27 cellular contexts compared by ENCODE assay signal in genomic region chr9:83570359-83570758, GRCh38. TPM values are rescaled to one million over a fixed set of nuclear protein-coding genes. Genes with fewer than 3 reads are reported as not detected.
A peak's percentile ranks its signal among the peaks of the same experiment; 100 is the strongest.
DNase-seq lines count a peak whose midpoint lies in the region; ATAC-seq and TF ChIP-seq lines count a peak whose summit lies in the region.
"Had no signal": no experiment of that assay in that cellular context is flagged by ENCODE, and none has a peak within 500 bp of the region (broad histone marks: within the 10 kb centered on the region; RNA-seq: fewer than 3 reads in every experiment).

No MANE protein-coding gene starts in this region.

- peak; percentile 13 to 72 for DNase-seq in T47D (ENCODE audit: low read depth in 1 of 2, low spot score in 1 of 2)
- no peak for DNase-seq in MCF 10A (ENCODE audit: unreplicated experiment)
- DNase-seq in epithelial cell of prostate (ENCODE audit: low read depth, low spot score), result peak; percentile 44
- DNase-seq in iris pigment epithelial cell (ENCODE audit: low read depth), result peak; percentile 23
- no peak for DNase-seq in upper lobe of right lung
- DNase-seq in activated CD4-positive, CD25-positive, alpha-beta regulatory T cell (lab: John Stamatoyannopoulos, UW), result no peak
- no peak for DNase-seq in activated CD4-positive, alpha-beta T cell treated with anti-CD3 and anti-CD28 coated beads, Interleukin-2, amount 50 U/mL, for 4 hours
- no peak for DNase-seq in mesendoderm
- DNase-seq: 8988T; activated CD8-positive, alpha-beta memory T cell treated with anti-CD3 and anti-CD28 coated beads for 24 hours; activated naive CD4-positive, alpha-beta T cell treated with anti-CD3 and anti-CD28 coated beads, Interleukin-2, amount 10 ng/mL, durations not matched to agents 7 days and 5 days; activated T-cell treated with anti-CD3 and anti-CD28 coated beads, Interleukin-2, amount 50 U/mL, for 48 hours; endodermal cell; foreskin melanocyte; kidney glomerular epithelial cell; midbrain; NCI-H524; pancreas; RPMI8226; stimulated activated CD4-positive, alpha-beta T cell treated with anti-CD3 and anti-CD28 coated beads, Interleukin-4, amount 100 ng/mL, for 1 hour; stimulated activated naive CD8-positive, alpha-beta T cell treated with anti-CD3 and anti-CD28 coated beads, Interleukin-15, Interleukin-2, amounts not matched to agents 100 U/mL and 50 U/mL, for 24 hours; T-helper 9 cell; transverse colon had no signal

- H3K56ac ChIP-seq in mesendoderm (ENCODE audit: low read length), result no peak overlapping the region

- no peaks in the 10 kb centered on the region for H3K79me2 ChIP-seq in mesendoderm (ENCODE audit: control insufficient read depth, insufficient read depth, low read length)

- H3K36me3 ChIP-seq in upper lobe of right lung (no peaks in the 10 kb centered on the region), mesendoderm (ENCODE audit: control insufficient read depth, insufficient read depth, low read length) (no peaks in the 10 kb centered on the region)
- H3K36me3 ChIP-seq: HAP-1, pancreas, transverse colon had no signal

- in situ Hi-C loops in T47D (cut with HindIII; ENCODE audit: low pct_unique_long_range_greater_than_20kb, low sequenced_read_pairs), result no loop called here

- no TSS peak for BruUV-seq in MCF 10A (replicated peaks; lab: Mats Ljungman, UMichigan)

- no peak overlapping the region for H2AK5ac ChIP-seq in mesendoderm (ENCODE audit: low read length)

- H3K4me2 ChIP-seq in mesendoderm (ENCODE audit: low read length), result no peak overlapping the region

- H3K27ac Mint-ChIP-seq in MCF 10A (ENCODE audit: low read depth, unreplicated experiment), result no peak overlapping the region
- H3K27ac Mint-ChIP-seq: activated naive CD4-positive, alpha-beta T cell treated with anti-CD3 and anti-CD28 coated beads, Interleukin-2, amount 10 ng/mL, durations not matched to agents 7 days and 5 days; endodermal cell; natural killer cell treated with Interleukin-12 subunit alpha and Interleukin-12 subunit beta and Interleukin-15 and Interleukin-18, amount 100 ng/mL, for 72 hours had no signal

- no peak overlapping the region for H3K4ac ChIP-seq in mesendoderm (ENCODE audit: low read depth, low read length)

- no peak overlapping the region for H3K23ac ChIP-seq in mesendoderm (ENCODE audit: low read length)

- no peaks in the 10 kb centered on the region for H3K27me3 Mint-ChIP-seq in MCF 10A (ENCODE audit: insufficient read depth, unreplicated experiment)
- H3K27me3 Mint-ChIP-seq: activated naive CD4-positive, alpha-beta T cell treated with anti-CD3 and anti-CD28 coated beads, Interleukin-2, amount 10 ng/mL, durations not matched to agents 7 days and 5 days; natural killer cell treated with Interleukin-12 subunit alpha and Interleukin-12 subunit beta and Interleukin-15 and Interleukin-18, amount 100 ng/mL, for 72 hours had no signal

- H3K36me3 Mint-ChIP-seq in MCF 10A (ENCODE audit: insufficient read depth, unreplicated experiment), result no peaks in the 10 kb centered on the region
- H3K36me3 Mint-ChIP-seq: activated naive CD4-positive, alpha-beta T cell treated with anti-CD3 and anti-CD28 coated beads, Interleukin-2, amount 10 ng/mL, durations not matched to agents 7 days and 5 days; natural killer cell treated with Interleukin-12 subunit alpha and Interleukin-12 subunit beta and Interleukin-15 and Interleukin-18, amount 100 ng/mL, for 72 hours had no signal

- H3K4me1 Mint-ChIP-seq in MCF 10A (ENCODE audit: insufficient read depth, unreplicated experiment), result no peaks in the 10 kb centered on the region
- H3K4me1 Mint-ChIP-seq: endodermal cell had no signal

- no peak overlapping the region for H2BK120ac ChIP-seq in mesendoderm (ENCODE audit: low read depth, low read length)

- H4K8ac ChIP-seq in mesendoderm (ENCODE audit: low read depth, low read length), result no peak overlapping the region

- H3K18ac ChIP-seq in mesendoderm (ENCODE audit: low read length), result no peak overlapping the region

- H2BK5ac ChIP-seq in mesendoderm (ENCODE audit: low read length), result no peak overlapping the region

- WGBS in mesendoderm (ENCODE audit: extremely low coverage, insufficient coverage, low lambda C conversion rate), result no CpG with 5 or more reads among the region's 1 CpG

- peak; percentile 64 for ATAC-seq in upper lobe of right lung
- ATAC-seq: activated CD4-positive, CD25-positive, alpha-beta regulatory T cell treated with anti-CD3 and anti-CD28 coated beads, Interleukin-2, amount 50 U/mL, for 24 hours; natural killer cell treated with Interleukin-12 subunit alpha and Interleukin-12 subunit beta and Interleukin-15 and Interleukin-18, amount 100 ng/mL, for 72 hours; stimulated activated naive CD8-positive, alpha-beta T cell treated with anti-CD3 and anti-CD28 coated beads, Interleukin-15, Interleukin-2, amounts not matched to agents 100 U/mL and 50 U/mL, for 24 hours had no signal

- no peaks in the 10 kb centered on the region for H3K79me1 ChIP-seq in mesendoderm (ENCODE audit: low read length)

- no peak for TF ChIP-seq CTCF in MCF 10A (IDR thresholded peaks at IDR 0.05; ENCODE audit: unreplicated experiment)
- no peak for TF ChIP-seq CTCF in upper lobe of right lung (IDR thresholded peaks at IDR 0.05)

- H3K27me3 ChIP-seq in upper lobe of right lung (no peaks in the 10 kb centered on the region), mesendoderm (ENCODE audit: insufficient read depth, low read length, poor library complexity) (peaks cover 2% of the 10 kb centered on the region)
- H3K27me3 ChIP-seq: pancreas, transverse colon had no signal

- no peaks in the 10 kb centered on the region for H3K9me3 ChIP-seq in upper lobe of right lung
- H3K9me3 ChIP-seq: HAP-1, pancreas, transverse colon had no signal

- no peak overlapping the region for H3K4me3 ChIP-seq in upper lobe of right lung
- no peak overlapping the region for H3K4me3 ChIP-seq in mesendoderm (ENCODE audit: low read length)
- H3K4me3 ChIP-seq: HAP-1, pancreas, skin epidermis, transverse colon had no signal

- intact Hi-C loops in MCF 10A (cut with micrococcal nuclease), result no loop called here
- intact Hi-C loops in upper lobe of right lung (cut with DNase I), result no loop called here

- CTCF ChIA-PET in MCF 10A (lab: Yijun Ruan, JAX), result no interaction called here

- POLR2A ChIA-PET in MCF 10A (lab: Yijun Ruan, JAX), result no interaction called here

- no peaks in the 10 kb centered on the region for H3K9me3 Mint-ChIP-seq in MCF 10A (ENCODE audit: unreplicated experiment)
- H3K9me3 Mint-ChIP-seq: activated naive CD4-positive, alpha-beta T cell treated with anti-CD3 and anti-CD28 coated beads, Interleukin-2, amount 10 ng/mL, durations not matched to agents 7 days and 5 days; natural killer cell treated with Interleukin-12 subunit alpha and Interleukin-12 subunit beta and Interleukin-15 and Interleukin-18, amount 100 ng/mL, for 72 hours had no signal

- H2BK15ac ChIP-seq in mesendoderm (replicated peaks; ENCODE audit: low read depth), result no peak overlapping the region

- H3K4me3 Mint-ChIP-seq in MCF 10A (ENCODE audit: unreplicated experiment), result no peak overlapping the region
- H3K4me3 Mint-ChIP-seq: activated naive CD4-positive, alpha-beta T cell treated with anti-CD3 and anti-CD28 coated beads, Interleukin-2, amount 10 ng/mL, durations not matched to agents 7 days and 5 days; endodermal cell; natural killer cell treated with Interleukin-12 subunit alpha and Interleukin-12 subunit beta and Interleukin-15 and Interleukin-18, amount 100 ng/mL, for 72 hours had no signal

- H4K5ac ChIP-seq in mesendoderm (ENCODE audit: low read length), result no peak overlapping the region

- peaks cover 4% of the 10 kb centered on the region for H3K4me1 ChIP-seq in upper lobe of right lung
- H3K4me1 ChIP-seq in mesendoderm (ENCODE audit: control insufficient read depth, low read depth, low read length), result no peaks in the 10 kb centered on the region
- H3K4me1 ChIP-seq: HAP-1, pancreas, transverse colon had no signal

- H3K9ac ChIP-seq in mesendoderm (ENCODE audit: low read length), result no peak overlapping the region

- peak overlapping the region; percentile 51 for H3K27ac ChIP-seq in epithelial cell of prostate
- no peak overlapping the region for H3K27ac ChIP-seq in upper lobe of right lung
- H3K27ac ChIP-seq in mesendoderm (ENCODE audit: low read depth, low read length), result no peak overlapping the region
- H3K27ac ChIP-seq: pancreas, skin epidermis, transverse colon had no signal

RNA-seq across cellular contexts. Expression of gene FRMD3, which starts 32.2 kb away (rescaled TPM):
- 0.17 and 0.28 TPM in 2 replicates for total RNA-seq in MCF 10A (2022)
- 10.8 TPM for total RNA-seq in upper lobe of right lung
- 0.11 TPM for polyA plus RNA-seq in mesendoderm (2013, experiment 1 of 2)
- polyA plus RNA-seq in mesendoderm (2013, experiment 2 of 2), result 0.21 TPM

RNA-seq across cellular contexts. Expression of gene IDNK, which starts 52.6 kb away (rescaled TPM):
- total RNA-seq in MCF 10A (2022) (10.9 and 19.7 TPM in 2 replicates), upper lobe of right lung (6.2 TPM)
- polyA plus RNA-seq in mesendoderm (2013, experiment 1 of 2), result 0.45 TPM
- polyA plus RNA-seq in mesendoderm (2013, experiment 2 of 2), result 0.62 TPM

Comparison
In these comparisons a context has a peak if more than half of its experiments do, and no peak if none do; other contexts are left out.
1. DNase-seq: peak in T47D (2 of 2), epithelial cell of prostate (single experiment) and iris pigment epithelial cell (single experiment); none in MCF 10A (single experiment), upper lobe of right lung (single experiment), activated CD4-positive, CD25-positive, alpha-beta regulatory T cell (0 of 4), activated CD4-positive, alpha-beta T cell treated with anti-CD3 and anti-CD28 coated beads, Interleukin-2, amount 50 U/mL, for 4 hours (0 of 2) and mesendoderm (single experiment).